1 cellular context compared by ENCODE assay signal in the genomic region with DNA sequence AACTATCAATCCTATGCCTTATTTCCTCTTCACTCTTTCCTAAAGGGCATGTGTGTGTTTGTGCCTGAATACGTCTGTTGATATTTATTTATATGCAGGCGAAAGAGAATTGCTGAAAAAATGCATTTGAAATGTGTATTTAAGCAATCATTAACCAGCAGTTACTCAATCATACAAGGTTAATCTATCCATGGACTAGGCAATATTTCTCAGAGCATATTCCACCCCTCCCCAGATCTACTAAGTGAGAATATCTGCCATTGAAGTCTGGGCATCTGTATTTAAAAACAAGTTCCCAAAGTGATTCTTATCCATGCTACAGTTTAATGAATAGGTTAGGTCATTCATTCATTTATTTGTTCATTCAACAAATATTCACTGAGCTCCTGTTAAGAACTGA.
TF ChIP-seq lines count a peak whose summit lies in the region.

No MANE protein-coding gene starts in this region.

TF ChIP-seq in IMR-90, 13 proteins besides CTCF, POLR2A, EP300 and RAD21:
- TF ChIP-seq MAFK (IDR thresholded peaks at IDR 0.05; ENCODE audit: low read depth, low read length): no peak
- TF ChIP-seq USF2 (IDR thresholded peaks at IDR 0.05; ENCODE audit: low read depth, low read length): no peak
- TF ChIP-seq, protein P1, sequence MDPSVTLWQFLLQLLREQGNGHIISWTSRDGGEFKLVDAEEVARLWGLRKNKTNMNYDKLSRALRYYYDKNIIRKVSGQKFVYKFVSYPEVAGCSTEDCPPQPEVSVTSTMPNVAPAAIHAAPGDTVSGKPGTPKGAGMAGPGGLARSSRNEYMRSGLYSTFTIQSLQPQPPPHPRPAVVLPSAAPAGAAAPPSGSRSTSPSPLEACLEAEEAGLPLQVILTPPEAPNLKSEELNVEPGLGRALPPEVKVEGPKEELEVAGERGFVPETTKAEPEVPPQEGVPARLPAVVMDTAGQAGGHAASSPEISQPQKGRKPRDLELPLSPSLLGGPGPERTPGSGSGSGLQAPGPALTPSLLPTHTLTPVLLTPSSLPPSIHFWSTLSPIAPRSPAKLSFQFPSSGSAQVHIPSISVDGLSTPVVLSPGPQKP (IDR thresholded peaks at IDR 0.05; ENCODE audit: borderline replicate concordance, low read depth, low read length): no peak
- no peak for TF ChIP-seq MXI1 (IDR thresholded peaks at IDR 0.05; ENCODE audit: borderline replicate concordance, low read depth, low read length)
- TF ChIP-seq MAZ (IDR thresholded peaks at IDR 0.05; ENCODE audit: borderline replicate concordance, low read depth, low read length): no peak
- TF ChIP-seq RCOR1 (IDR thresholded peaks at IDR 0.05; ENCODE audit: insufficient replicate concordance, low read length): no peak
- TF ChIP-seq RFX5 (IDR thresholded peaks at IDR 0.05; ENCODE audit: low read depth, low read length): no peak
- TF ChIP-seq FOS (IDR thresholded peaks at IDR 0.05; ENCODE audit: low read depth, low read length): no peak
- no peak for TF ChIP-seq CEBPB (IDR thresholded peaks at IDR 0.05; ENCODE audit: low read depth, low read length)
